10 cellular contexts compared by ENCODE assay signal in genomic region chr1:26358411-26359384, GRCh38. TPM values are rescaled to one million over a fixed set of nuclear protein-coding genes. Genes with fewer than 3 reads are reported as not detected.
DNase-seq lines count a peak whose midpoint lies in the region; ATAC-seq and TF ChIP-seq lines count a peak whose summit lies in the region.
"Had no signal": no experiment of that assay in that cellular context is flagged by ENCODE, and none has a peak within 500 bp of the region (broad histone marks: within the 10 kb centered on the region; RNA-seq: fewer than 3 reads in every experiment).

No MANE protein-coding gene starts in this region.

- no peaks in the 10 kb centered on the region for H3K27me3 ChIP-seq in CD4-positive, alpha-beta T cell (ENCODE audit: control insufficient read depth, insufficient read depth, low read length)
- peaks cover 63% of the 10 kb centered on the region for H3K27me3 ChIP-seq in osteoblast (ENCODE audit: insufficient read depth, low read length)

- H3K4me1 Mint-ChIP-seq in CD4-positive, alpha-beta T cell (ENCODE audit: low read depth) = peaks cover 42% of the 10 kb centered on the region
- H3K4me1 Mint-ChIP-seq in activated naive CD4-positive, alpha-beta T cell treated with anti-CD3 and anti-CD28 coated beads, Interleukin-2, amount 10 ng/mL, durations not matched to agents 7 days and 5 days = peaks cover 51% of the 10 kb centered on the region

- no peak overlapping the region for H3K4me2 ChIP-seq in osteoblast (ENCODE audit: insufficient read depth, low read length)
- H3K4me2 ChIP-seq: BLaER1 treated with 17β-estradiol and CSF1 and Interleukin-3, amounts not matched to agents 10 nM and 100 nM had no signal

- no peaks in the 10 kb centered on the region for H3K9me3 Mint-ChIP-seq in CD4-positive, alpha-beta T cell
- no peaks in the 10 kb centered on the region for H3K9me3 Mint-ChIP-seq in activated naive CD4-positive, alpha-beta T cell treated with anti-CD3 and anti-CD28 coated beads, Interleukin-2, amount 10 ng/mL, durations not matched to agents 7 days and 5 days

- peak; percentile 89 for ATAC-seq in CD4-positive, alpha-beta T cell (ENCODE audit: poor library complexity)
- ATAC-seq in GM19035 (IDR thresholded peaks at IDR 0.05; ENCODE audit: unreplicated experiment) = no peak

- peaks cover 27% of the 10 kb centered on the region for H3K27me3 Mint-ChIP-seq in CD4-positive, alpha-beta T cell
- H3K27me3 Mint-ChIP-seq in activated naive CD4-positive, alpha-beta T cell treated with anti-CD3 and anti-CD28 coated beads, Interleukin-2, amount 10 ng/mL, durations not matched to agents 7 days and 5 days = peaks cover 65% of the 10 kb centered on the region

- H2AFZ ChIP-seq in osteoblast (ENCODE audit: low read length) = no peak overlapping the region

- no peaks in the 10 kb centered on the region for H3K79me2 ChIP-seq in osteoblast (ENCODE audit: insufficient read depth, low read length)

- CTCF ChIA-PET in CD4-positive, alpha-beta T cell (lab: Charles Lee) = interaction anchor here (0.6 to 2.5 kb wide), 9 partner anchors 21 to 124 kb away, joined by 4 to 16 read pairs (median 5); partner anchors contain the start of genes CEP85 and SH3BGRL3
- CTCF ChIA-PET in RWPE1 (lab: Yijun Ruan, JAX) = interaction anchor here (0.5 to 1.5 kb wide), 3 partner anchors 33 to 461 kb away, joined by 3 to 5 read pairs (median 3); no protein-coding TSS in a partner anchor
- CTCF ChIA-PET in activated naive CD4-positive, alpha-beta T cell treated with anti-CD3 and anti-CD28 coated beads, Interleukin-2, amount 10 ng/mL, durations not matched to agents 7 days and 5 days (lab: Charles Lee) = interaction anchor here (0.6 to 7.9 kb wide), 11 partner anchors 11 to 462 kb away, joined by 3 to 59 read pairs (median 4); partner anchors contain the start of genes CD52 and DHDDS

- no peak overlapping the region for H3K27ac ChIP-seq in CD4-positive, alpha-beta T cell (ENCODE audit: low read depth, low read length)
- H3K27ac ChIP-seq in RWPE1 (peak overlapping the region; percentile 73), osteoblast (ENCODE audit: low read depth, low read length) (no peak overlapping the region)
- H3K27ac ChIP-seq: BLaER1 treated with 17β-estradiol and CSF1 and Interleukin-3, amounts not matched to agents 10 nM and 100 nM had no signal

- peak overlapping the region; percentile 52 for H3K4me3 Mint-ChIP-seq in CD4-positive, alpha-beta T cell
- no peak overlapping the region for H3K4me3 Mint-ChIP-seq in activated naive CD4-positive, alpha-beta T cell treated with anti-CD3 and anti-CD28 coated beads, Interleukin-2, amount 10 ng/mL, durations not matched to agents 7 days and 5 days

- H3K36me3 Mint-ChIP-seq in CD4-positive, alpha-beta T cell (ENCODE audit: low read depth) = no peaks in the 10 kb centered on the region
- H3K36me3 Mint-ChIP-seq in activated naive CD4-positive, alpha-beta T cell treated with anti-CD3 and anti-CD28 coated beads, Interleukin-2, amount 10 ng/mL, durations not matched to agents 7 days and 5 days = no peaks in the 10 kb centered on the region

- no peaks in the 10 kb centered on the region for H3K36me3 ChIP-seq in osteoblast (ENCODE audit: insufficient read depth, low read length)
- H3K36me3 ChIP-seq: BLaER1 treated with 17β-estradiol and CSF1 and Interleukin-3, amounts not matched to agents 10 nM and 100 nM had no signal

- H4K20me1 ChIP-seq in osteoblast (ENCODE audit: insufficient read depth, low read length) = no peaks in the 10 kb centered on the region

- no peaks in the 10 kb centered on the region for H3K9me3 ChIP-seq in CD4-positive, alpha-beta T cell (ENCODE audit: control insufficient read depth, low read length)
- H3K9me3 ChIP-seq in osteoblast (ENCODE audit: low read depth, low read length) = no peaks in the 10 kb centered on the region
- H3K9me3 ChIP-seq: BLaER1 treated with 17β-estradiol and CSF1 and Interleukin-3, amounts not matched to agents 10 nM and 100 nM had no signal

- intact Hi-C loops in CD4-positive, alpha-beta T cell (cut with DNase I, micrococcal nuclease) = loop anchor here in 1 of 2 experiments (2.0 to 5.0 kb wide), 2 partner anchors 20 to 71 kb away; no protein-coding TSS in a partner anchor

- H3K27ac Mint-ChIP-seq in CD4-positive, alpha-beta T cell = peak overlapping the region; percentile 68
- peak overlapping the region; percentile 60 for H3K27ac Mint-ChIP-seq in activated naive CD4-positive, alpha-beta T cell treated with anti-CD3 and anti-CD28 coated beads, Interleukin-2, amount 10 ng/mL, durations not matched to agents 7 days and 5 days

- DNase-seq in CD4-positive, alpha-beta T cell = peak; percentile 52 to 80 (median 62)
- DNase-seq in RWPE1 (ENCODE audit: low spot score) (peak; percentile 42), osteoblast (ENCODE audit: insufficient read length, low spot score, missing footprints) (peak; percentile 84), NCI-H510A (lab: John Stamatoyannopoulos, UW) (no peak), AML-193 (lab: John Stamatoyannopoulos, UW) (no peak), cerebellar nuclear complex (lab: John Stamatoyannopoulos, UW) (no peak)
- DNase-seq in activated naive CD4-positive, alpha-beta T cell treated with anti-CD3 and anti-CD28 coated beads, Interleukin-2, amount 10 ng/mL, durations not matched to agents 7 days and 5 days = peak; percentile 88
- DNase-seq: kidney glomerular epithelial cell had no signal

- no peak overlapping the region for H3K4me3 ChIP-seq in osteoblast (ENCODE audit: insufficient read depth, low read length)
- H3K4me3 ChIP-seq: BLaER1 treated with 17β-estradiol and CSF1 and Interleukin-3, amounts not matched to agents 10 nM and 100 nM had no signal

- no peaks in the 10 kb centered on the region for H3K4me1 ChIP-seq in osteoblast (ENCODE audit: insufficient read depth, low read length)

- POLR2A ChIA-PET in CD4-positive, alpha-beta T cell (lab: Charles Lee) = interaction anchor here (0.6 to 5.3 kb wide), 13 partner anchors 15 to 82 kb away, joined by 3 to 34 read pairs (median 6); partner anchors contain the start of genes CD52, DHDDS and SH3BGRL3
- POLR2A ChIA-PET in RWPE1 (lab: Yijun Ruan, JAX; ENCODE audit: low non-redundant PET) = no interaction called here

- TF ChIP-seq CTCF in CD4-positive, alpha-beta T cell (IDR thresholded peaks at IDR 0.05) = no peak
- no peak for TF ChIP-seq CTCF in RWPE1 (conservative IDR thresholded peaks at IDR 0.05; ENCODE audit: low read depth)
- no peak for TF ChIP-seq CTCF in osteoblast (IDR thresholded peaks at IDR 0.05; ENCODE audit: extremely low read depth, low read depth, low read length)

RNA-seq across cellular contexts. Expression of gene CRYBG2, which starts 4.8 kb away (rescaled TPM):
- total RNA-seq in CD4-positive, alpha-beta T cell = 1 to 10 TPM; 1.3 to 1.4 TPM
- not detected in 2 replicates for total RNA-seq in osteoblast

RNA-seq across cellular contexts. Expression of gene ZNF683, which starts 13.9 kb away (rescaled TPM):
- total RNA-seq in CD4-positive, alpha-beta T cell = under 1 TPM in 1 of 2 experiments, not detected in 1; 0.41 TPM
- total RNA-seq in osteoblast = not detected in 2 replicates

RNA-seq across cellular contexts. Expression of gene CD52, which starts 40.9 kb away (rescaled TPM):
- 100 to 1,000 TPM; 582 to 608 TPM for total RNA-seq in CD4-positive, alpha-beta T cell
- total RNA-seq in osteoblast = not detected in 2 replicates

RNA-seq across cellular contexts. Expression of gene LIN28A, which starts 51.9 kb away (rescaled TPM):
- total RNA-seq in CD4-positive, alpha-beta T cell = not detected
- total RNA-seq in osteoblast = not detected in 2 replicates

RNA-seq across cellular contexts. Expression of gene UBXN11, which starts 52.3 kb away (rescaled TPM):
- 10 to 100 TPM; 39.3 to 42.3 TPM for total RNA-seq in CD4-positive, alpha-beta T cell
- 5.8 and 6.2 TPM in 2 replicates for total RNA-seq in osteoblast

Comparison
In these comparisons a context has a peak if more than half of its experiments do, and no peak if none do; other contexts are left out.
1. DNase-seq: peak in CD4-positive, alpha-beta T cell (10 of 10), RWPE1 (single experiment), activated naive CD4-positive, alpha-beta T cell treated with anti-CD3 and anti-CD28 coated beads, Interleukin-2, amount 10 ng/mL, durations not matched to agents 7 days and 5 days (single experiment) and osteoblast (single experiment); none in NCI-H510A (single experiment), AML-193 (0 of 2) and cerebellar nuclear complex (0 of 2).
2. RNA of gene CD52, which starts 40.9 kb away (total RNA-seq): 582 to 608 TPM in CD4-positive, alpha-beta T cell; not detected in osteoblast; every median in the first group is over 100 times any median in the second.